ENCODE assay signal across 9 cellular contexts in the genomic region with DNA sequence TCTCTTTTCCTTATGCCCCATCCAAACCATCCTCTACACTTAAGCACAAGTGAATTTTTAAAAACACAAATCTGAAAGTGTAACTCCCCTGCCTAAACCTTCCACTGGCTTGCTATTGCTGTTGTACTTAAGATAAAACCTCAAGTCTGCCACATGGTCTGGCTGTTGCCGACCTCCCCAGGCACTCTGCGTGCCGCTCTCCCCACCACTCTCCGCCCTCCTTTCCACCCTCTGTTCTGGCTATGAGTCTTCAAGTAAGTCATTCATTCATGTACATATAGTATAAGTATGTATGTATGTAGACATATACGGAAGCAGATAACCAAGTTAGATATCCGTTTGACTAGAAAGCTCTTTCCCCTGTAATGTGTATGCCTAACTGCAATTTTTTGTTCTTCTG.
A peak's percentile ranks its signal among the peaks of the same experiment; 100 is the strongest.
DNase-seq lines count a peak whose midpoint lies in the region; ATAC-seq and TF ChIP-seq lines count a peak whose summit lies in the region.
"Had no signal": no experiment of that assay in that cellular context is flagged by ENCODE, and none has a peak within 500 bp of the region (broad histone marks: within the 10 kb centered on the region; RNA-seq: fewer than 3 reads in every experiment).

No MANE protein-coding gene starts in this region.

- intact Hi-C loops in transverse colon (cut with DNase I; ENCODE audit: low total_unique reads) = no loop called here

- DNase-seq in activated T-cell treated with anti-CD3 and anti-CD28 coated beads, Interleukin-2, amount 50 U/mL, for 72 hours = peak; percentile 85 to 90
- peak; percentile 70 for DNase-seq in stimulated activated CD4-positive, alpha-beta T cell treated with anti-CD3 and anti-CD28 coated beads, Interleukin-4, amount 100 ng/mL, for 1 hour
- DNase-seq in germinal center (ENCODE audit: low spot score) = no peak
- DNase-seq in transverse colon = no peak
- no peak for DNase-seq in UCSD-AML1 (lab: John Stamatoyannopoulos, UW; ENCODE audit: unreplicated experiment)
- DNase-seq: left lung had no signal

- peak overlapping the region; percentile 99 for H3K27ac Mint-ChIP-seq in activated T-cell treated with anti-CD3 and anti-CD28 coated beads, Interleukin-2, amount 50 U/mL, for 72 hours

- TF ChIP-seq POLR2A in transverse colon (IDR thresholded peaks at IDR 0.05) = no peak

- in situ Hi-C loops in transverse colon (cut with MboI; ENCODE audit: low pct_ligation_motif_present in 1 of 4, low pct_unique_long_range_greater_than_20kb in 1 of 4, low sequenced_read_pairs in 3 of 4) = no loop called here

- TF ChIP-seq CTCF in transverse colon (IDR thresholded peaks at IDR 0.05) = no peak

- H3K27me3 Mint-ChIP-seq in activated T-cell treated with anti-CD3 and anti-CD28 coated beads, Interleukin-2, amount 50 U/mL, for 72 hours (ENCODE audit: low read depth) = no peaks in the 10 kb centered on the region

- H3K27ac ChIP-seq in transverse colon = no peak overlapping the region
- H3K27ac ChIP-seq: left lung had no signal

- H3K36me3 Mint-ChIP-seq in activated T-cell treated with anti-CD3 and anti-CD28 coated beads, Interleukin-2, amount 50 U/mL, for 72 hours (ENCODE audit: insufficient read depth in 2 of 2) = peaks cover 0 to 2% of the 10 kb centered on the region in 2 donors

- no peak overlapping the region for H3K4me3 ChIP-seq in transverse colon
- H3K4me3 ChIP-seq: left lung had no signal

- TF ChIP-seq EP300 in transverse colon (IDR thresholded peaks at IDR 0.05; ENCODE audit: low read depth) = no peak

- H3K4me1 ChIP-seq in transverse colon = no peaks in the 10 kb centered on the region
- H3K4me1 ChIP-seq: left lung had no signal

- H3K9me3 Mint-ChIP-seq in activated T-cell treated with anti-CD3 and anti-CD28 coated beads, Interleukin-2, amount 50 U/mL, for 72 hours = no peaks in the 10 kb centered on the region

- ATAC-seq in GM18873 (IDR thresholded peaks at IDR 0.05; ENCODE audit: low FRiP score, unreplicated experiment) (peak; percentile 60), HG03342 (IDR thresholded peaks at IDR 0.05; ENCODE audit: unreplicated experiment) (peak; percentile 51), HG03280 (IDR thresholded peaks at IDR 0.05; ENCODE audit: unreplicated experiment) (no peak)
- peak; percentile 88 to 90 for ATAC-seq in activated T-cell treated with anti-CD3 and anti-CD28 coated beads, Interleukin-2, amount 50 U/mL, for 72 hours (replicated peaks in 1 of 2)
- ATAC-seq: left lung had no signal

- H3K36me3 ChIP-seq in transverse colon = no peaks in the 10 kb centered on the region
- H3K36me3 ChIP-seq: left lung had no signal

- peak overlapping the region; percentile 65 to 75 for H3K4me3 Mint-ChIP-seq in activated T-cell treated with anti-CD3 and anti-CD28 coated beads, Interleukin-2, amount 50 U/mL, for 72 hours

- H3K27me3 ChIP-seq in transverse colon = no peaks in the 10 kb centered on the region
- H3K27me3 ChIP-seq: left lung had no signal

- peaks cover 78% of the 10 kb centered on the region for H3K4me1 Mint-ChIP-seq in activated T-cell treated with anti-CD3 and anti-CD28 coated beads, Interleukin-2, amount 50 U/mL, for 72 hours (ENCODE audit: low read depth)

- no peaks in the 10 kb centered on the region for H3K9me3 ChIP-seq in transverse colon
- H3K9me3 ChIP-seq: left lung had no signal

- WGBS in transverse colon (ENCODE audit: low coverage in 1 of 2), 2 donors = 61 to 86% methylated on average over 1 to 6 of the region's 6 CpGs

Comparison
In these comparisons a context has a peak if more than half of its experiments do, and no peak if none do; other contexts are left out.
1. DNase-seq: peak in activated T-cell treated with anti-CD3 and anti-CD28 coated beads, Interleukin-2, amount 50 U/mL, for 72 hours (2 of 2) and stimulated activated CD4-positive, alpha-beta T cell treated with anti-CD3 and anti-CD28 coated beads, Interleukin-4, amount 100 ng/mL, for 1 hour (single experiment); none in germinal center (single experiment), transverse colon (single experiment) and UCSD-AML1 (single experiment).